8 cellular contexts compared by ENCODE assay signal in genomic region chr16:83926726-83927397, GRCh38. TPM values are rescaled to one million over a fixed set of nuclear protein-coding genes. Genes with fewer than 3 reads are reported as not detected.
DNase-seq lines count a peak whose midpoint lies in the region; TF ChIP-seq lines count a peak whose summit lies in the region.

No MANE protein-coding gene starts in this region.

- peaks cover 5% of the 10 kb centered on the region for H3K4me1 Mint-ChIP-seq in progenitor cell of endocrine pancreas (ENCODE audit: low read depth)

- H3K27me3 Mint-ChIP-seq in progenitor cell of endocrine pancreas = no peaks in the 10 kb centered on the region

- peak overlapping the region; percentile 61 for H3K4me3 ChIP-seq in HUES48 (ENCODE audit: low read depth, low read length)
- H3K4me3 ChIP-seq in left ventricle myocardium inferior = no peak overlapping the region
- no peak overlapping the region for H3K4me3 ChIP-seq in vagina

- H3K27ac Mint-ChIP-seq in progenitor cell of endocrine pancreas = peak overlapping the region; percentile 94

- H3K9me3 ChIP-seq in HUES48 (ENCODE audit: control insufficient read depth, insufficient read depth, low read length) = no peaks in the 10 kb centered on the region
- H3K9me3 ChIP-seq in left ventricle myocardium inferior (replicated peaks) = no peaks in the 10 kb centered on the region
- H3K9me3 ChIP-seq in vagina = no peaks in the 10 kb centered on the region

- no peak for TF ChIP-seq POLR2A in vagina (IDR thresholded peaks at IDR 0.05)

- TF ChIP-seq CTCF in left ventricle myocardium inferior (IDR thresholded peaks at IDR 0.05; ENCODE audit: borderline replicate concordance) (peak; percentile 97), progenitor cell of endocrine pancreas (IDR thresholded peaks at IDR 0.05; ENCODE audit: unreplicated experiment) (peak; percentile 98), vagina (IDR thresholded peaks at IDR 0.05) (peak; percentile 43 to 91 (median 74))

- peak overlapping the region; percentile 64 for H3K4me3 Mint-ChIP-seq in progenitor cell of endocrine pancreas (ENCODE audit: low read depth)

- H3K36me3 ChIP-seq in HUES48 (ENCODE audit: control insufficient read depth, insufficient read depth, low read length) (no peaks in the 10 kb centered on the region), left ventricle myocardium inferior (peaks cover 9% of the 10 kb centered on the region), vagina (no peaks in the 10 kb centered on the region)

- H3K9ac ChIP-seq in HUES48 (ENCODE audit: low read depth, low read length) = peak overlapping the region; percentile 67

- H3K27ac ChIP-seq in HUES48 (ENCODE audit: low read depth, low read length) (peak overlapping the region; percentile 88), left ventricle myocardium inferior (replicated peaks) (no peak overlapping the region), vagina (no peak overlapping the region)

- 0 out of 2 replicates have a peak, but pooled peaks cover 4% of the 10 kb centered on the region for H3K4me1 ChIP-seq in HUES48 (ENCODE audit: control insufficient read depth, insufficient read depth, low read length)
- H3K4me1 ChIP-seq in left ventricle myocardium inferior = peaks cover 27% of the 10 kb centered on the region
- peaks cover 11% of the 10 kb centered on the region for H3K4me1 ChIP-seq in vagina

- DNase-seq in SKM-1 treated with dmso at 0.1 percent for 144 hours (lab: John Stamatoyannopoulos, UW; ENCODE audit: unreplicated experiment) (peak; percentile 44), SKM-1 (lab: John Stamatoyannopoulos, UW; ENCODE audit: unreplicated experiment) (no peak), SW 1271 (lab: John Stamatoyannopoulos, UW) (peak; percentile 48 to 77), amygdala (lab: John Stamatoyannopoulos, UW) (peak in 44 of 56 donors; percentile 4 to 79 (median 36)), left ventricle myocardium inferior (peak; percentile 63), progenitor cell of endocrine pancreas (ENCODE audit: low spot score, unreplicated experiment) (peak; percentile 90), vagina (ENCODE audit: extremely low spot score in 2 of 2) (no peak)

- intact Hi-C loops in left ventricle myocardium inferior (cut with micrococcal nuclease) (no loop called here), vagina (cut with DNase I) (no loop called here)

- peaks cover 4% of the 10 kb centered on the region for H3K36me3 Mint-ChIP-seq in progenitor cell of endocrine pancreas (ENCODE audit: insufficient read depth)

- no peaks in the 10 kb centered on the region for H3K9me3 Mint-ChIP-seq in progenitor cell of endocrine pancreas (ENCODE audit: low read depth)

- H3K27me3 ChIP-seq in HUES48 (ENCODE audit: control insufficient read depth, insufficient read depth, low read length) (no peaks in the 10 kb centered on the region), left ventricle myocardium inferior (ENCODE audit: low read depth) (no peaks in the 10 kb centered on the region), vagina (no peaks in the 10 kb centered on the region)

RNA-seq across cellular contexts. Expression of gene OSGIN1, which starts 26.2 kb away (rescaled TPM):
- 12.5 TPM for total RNA-seq in left ventricle myocardium inferior
- 2.3 and 2.7 TPM in 2 replicates for total RNA-seq in progenitor cell of endocrine pancreas
- 6.4 TPM for total RNA-seq in vagina

RNA-seq across cellular contexts. Expression of gene MLYCD, which starts 27.9 kb away (rescaled TPM):
- 50.4 TPM for total RNA-seq in left ventricle myocardium inferior
- total RNA-seq in progenitor cell of endocrine pancreas = 9.4 and 9.6 TPM in 2 replicates
- 8.8 TPM for total RNA-seq in vagina

RNA-seq across cellular contexts. Expression of gene NECAB2, which starts 41.2 kb away (rescaled TPM):
- total RNA-seq in left ventricle myocardium inferior = 0.69 TPM
- 4.4 and 4.6 TPM in 2 replicates for total RNA-seq in progenitor cell of endocrine pancreas
- total RNA-seq in vagina = not detected

Comparison
In these comparisons a context has a peak if more than half of its experiments do, and no peak if none do; other contexts are left out.
1. DNase-seq: peak in SKM-1 treated with dmso at 0.1 percent for 144 hours (single experiment), SW 1271 (2 of 2), amygdala (44 of 56), left ventricle myocardium inferior (single experiment) and progenitor cell of endocrine pancreas (single experiment); none in SKM-1 (single experiment) and vagina (0 of 2).
2. Peak in every context shown above with its lines, with median percentiles within 50 percentile points of each other: CTCF ChIP-seq.